In genomic region chr22:20964090-20964798, GRCh38 we compare ENCODE assay signal across 1 cellular context.
A peak's percentile ranks its signal among the peaks of the same experiment; 100 is the strongest.
TF ChIP-seq lines count a peak whose summit lies in the region.

No MANE protein-coding gene starts in this region.

TF ChIP-seq in K562, 482 proteins besides CTCF, POLR2A, EP300 and RAD21 (continues in another document):
- TF ChIP-seq SMARCB1 (IDR thresholded peaks at IDR 0.05; ENCODE audit: insufficient read length, low read depth) = no peak
- TF ChIP-seq FOXO4 (CRISPR knock-in tag; IDR thresholded peaks at IDR 0.05) = 0 out of 2 replicates have a peak, but pooled peaks have one; percentile 29
- TF ChIP-seq HDAC1 (IDR thresholded peaks at IDR 0.05) = 0 out of 4 replicates have a peak, but pooled peaks of 1 of the 2 experiments have one; percentile 32
- TF ChIP-seq GTF3C2 (IDR thresholded peaks at IDR 0.05; ENCODE audit: borderline replicate concordance, extremely low read depth, insufficient read length) = peak; percentile 87
- TF ChIP-seq IFI16 (CRISPR knock-in tag; IDR thresholded peaks at IDR 0.05) = 0 out of 2 replicates have a peak, but pooled peaks have one; percentile 22
- TF ChIP-seq ZBTB1 (CRISPR knock-in tag; IDR thresholded peaks at IDR 0.05; ENCODE audit: borderline replicate concordance, low read depth) = 0 out of 2 replicates have a peak, but pooled peaks have one; percentile 55
- 0 out of 2 replicates have a peak, but pooled peaks have one; percentile 42 for TF ChIP-seq ZNF764 (CRISPR knock-in tag; IDR thresholded peaks at IDR 0.05; ENCODE audit: low read depth)
- no peak for TF ChIP-seq ILF3 (IDR thresholded peaks at IDR 0.05; ENCODE audit: borderline replicate concordance)
- peak; percentile 35; the same call in 1 of the 2 replicates for TF ChIP-seq ATF4 (CRISPR knock-in tag; IDR thresholded peaks at IDR 0.05)
- peak; percentile 1 for TF ChIP-seq POU5F1 (IDR thresholded peaks at IDR 0.05; ENCODE audit: borderline replicate concordance, low read depth, low read length, partially characterized antibody)
- TF ChIP-seq BCOR (IDR thresholded peaks at IDR 0.05) = peak; percentile 98
- TF ChIP-seq USF2 (CRISPR knock-in tag; IDR thresholded peaks at IDR 0.05) = 0 out of 2 replicates have a peak, but pooled peaks have one; percentile 23
- TF ChIP-seq ZNF436 (CRISPR knock-in tag; IDR thresholded peaks at IDR 0.05) = peak; percentile 96
- TF ChIP-seq RBM39 (optimal IDR thresholded peaks at IDR 0.05; ENCODE audit: low read depth, low read length) = peak; percentile 51
- no peak for TF ChIP-seq SPI1 (IDR thresholded peaks at IDR 0.05; ENCODE audit: borderline replicate concordance, low read depth, low read length)
- TF ChIP-seq BDP1 (IDR thresholded peaks at IDR 0.05; ENCODE audit: insufficient read depth, insufficient read length) = no peak
- peak in 1 of 2 experiments; percentile 36; a peak in 1 of 4 replicates for TF ChIP-seq TBL1XR1 (IDR thresholded peaks at IDR 0.05; ENCODE audit: low read length in 2 of 2)
- TF ChIP-seq MTF1 (CRISPR knock-in tag; IDR thresholded peaks at IDR 0.05; ENCODE audit: borderline replicate concordance) = 0 out of 2 replicates have a peak, but pooled peaks have one; percentile 54
- peak; percentile 62; the same call in 1 of the 2 replicates for TF ChIP-seq HBP1 (CRISPR knock-in tag; IDR thresholded peaks at IDR 0.05)
- no peak for TF ChIP-seq TARDBP (IDR thresholded peaks at IDR 0.05)
- no peak for TF ChIP-seq MCM2 (IDR thresholded peaks at IDR 0.05; ENCODE audit: low read depth)
- TF ChIP-seq SMAD2 (IDR thresholded peaks at IDR 0.05; ENCODE audit: low read depth, low read length) = no peak
- TF ChIP-seq DACH1 (IDR thresholded peaks at IDR 0.05; ENCODE audit: partially characterized antibody) = peak; percentile 71
- no peak for TF ChIP-seq CREB1 (IDR thresholded peaks at IDR 0.05)
- peak; percentile 36; the same call in 1 of the 2 replicates for TF ChIP-seq CREB1 (CRISPR knock-in tag; IDR thresholded peaks at IDR 0.05)
- TF ChIP-seq HMGN3 (IDR thresholded peaks at IDR 0.05; ENCODE audit: borderline replicate concordance, extremely low read depth, insufficient read length, low read depth, low read length) = no peak
- no peak for TF ChIP-seq MAZ (CRISPR knock-in tag; conservative IDR thresholded peaks at IDR 0.05 in 1 of 2, IDR thresholded peaks at IDR 0.05 in 1 of 2)
- TF ChIP-seq CBX3 (IDR thresholded peaks at IDR 0.05; ENCODE audit: borderline replicate concordance in 1 of 2, low read length in 2 of 2) = peak in 1 of 2 experiments; percentile 57; a peak in 1 of 3 replicates
- TF ChIP-seq THRB (CRISPR knock-in tag; conservative IDR thresholded peaks at IDR 0.05) = 0 out of 2 replicates have a peak, but pooled peaks have one; percentile 23
- peak; percentile 29; the same call in 1 of the 2 replicates for TF ChIP-seq MIER1 (IDR thresholded peaks at IDR 0.05; ENCODE audit: low read depth)
- TF ChIP-seq ZBTB9 (CRISPR knock-in tag; IDR thresholded peaks at IDR 0.05) = 0 out of 2 replicates have a peak, but pooled peaks have one; percentile 28
- TF ChIP-seq ELF4 (CRISPR knock-in tag; IDR thresholded peaks at IDR 0.05) = 0 out of 2 replicates have a peak, but pooled peaks have one; percentile 16
- TF ChIP-seq MLX (CRISPR knock-in tag; conservative IDR thresholded peaks at IDR 0.05) = 0 out of 4 replicates have a peak, but pooled peaks of 1 of the 2 experiments have one; percentile 27
- no peak for TF ChIP-seq ZNF518B (CRISPR knock-in tag; IDR thresholded peaks at IDR 0.05)
- TF ChIP-seq HDAC2 (IDR thresholded peaks at IDR 0.05) = peak; percentile 92
- no peak for TF ChIP-seq CCAR2 (IDR thresholded peaks at IDR 0.05; ENCODE audit: low read depth, low read length)
- TF ChIP-seq RERE (CRISPR knock-in tag; IDR thresholded peaks at IDR 0.05; ENCODE audit: borderline replicate concordance) = peak; percentile 67; the same call in 1 of the 2 replicates
- no peak for TF ChIP-seq EP400 (IDR thresholded peaks at IDR 0.05)
